8 cellular contexts compared by ENCODE assay signal in the genomic region with DNA sequence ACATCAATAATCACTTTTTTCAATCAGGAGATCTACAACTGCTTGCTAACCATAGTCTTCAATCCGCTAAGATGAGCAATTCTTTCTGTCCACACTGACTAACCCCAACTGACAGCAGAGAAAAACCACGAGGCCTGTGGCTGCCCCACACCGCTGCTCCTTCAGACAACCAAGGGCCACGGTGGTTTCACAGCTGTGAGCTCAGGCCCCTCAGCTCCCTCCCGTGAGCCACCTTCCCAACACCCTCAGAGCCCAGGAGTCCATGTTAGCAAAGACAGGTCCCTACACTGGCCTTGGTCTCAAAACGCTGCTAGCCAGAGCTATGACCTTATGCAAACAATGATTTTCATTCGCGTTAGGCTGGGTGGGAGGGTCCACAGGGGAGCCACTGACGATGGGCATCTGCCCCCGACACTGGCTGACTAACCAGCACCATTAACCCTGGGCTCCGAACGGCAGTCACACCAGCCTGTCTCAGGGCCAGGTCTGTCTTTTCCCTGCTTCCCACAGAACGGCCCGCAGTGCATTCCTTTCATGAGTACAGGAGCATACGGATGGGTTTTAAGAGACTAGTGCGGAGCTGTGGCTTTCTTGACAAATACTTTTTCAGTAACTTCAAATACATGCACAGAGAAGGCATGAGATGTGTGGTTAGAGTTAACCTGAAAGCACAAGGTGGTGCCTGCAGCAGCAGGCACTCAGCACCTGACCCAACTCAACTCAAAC.
DNase-seq lines count a peak whose midpoint lies in the region; ATAC-seq lines count a peak whose summit lies in the region.

No MANE protein-coding gene starts in this region.

- intact Hi-C loops in left cardiac atrium (cut with DNase I), result no loop called here

- DNase-seq in AG08395 (ENCODE audit: low spot score), result peak; percentile 47
- peak; percentile 70 for DNase-seq in activated CD8-positive, alpha-beta memory T cell treated with anti-CD3 and anti-CD28 coated beads, Interleukin-2, amount 50 U/mL, for 4 hours
- peak; percentile 18 for DNase-seq in left cardiac atrium
- peak; percentile 61 to 71 for DNase-seq in stimulated activated CD8-positive, alpha-beta memory T cell treated with anti-CD3 and anti-CD28 coated beads, Interleukin-2, amount 100 ng/mL, for 48 hours (ENCODE audit: low read depth in 2 of 2)
- no peak for DNase-seq in NCI-H1436 treated with DMSO at 0.1 percent for 48 hours (lab: John Stamatoyannopoulos, UW)
- DNase-seq in NCI-H1694 (lab: John Stamatoyannopoulos, UW), result no peak

- ATAC-seq in GM19438 (IDR thresholded peaks at IDR 0.05; ENCODE audit: low read depth, unreplicated experiment) (peak; percentile 73), HG03520 (IDR thresholded peaks at IDR 0.05; ENCODE audit: unreplicated experiment) (peak; percentile 56), left cardiac atrium (peak; percentile 45 to 56)

Comparison
In these comparisons a context has a peak if more than half of its experiments do, and no peak if none do; other contexts are left out.
1. DNase-seq: peak in AG08395 (single experiment), activated CD8-positive, alpha-beta memory T cell treated with anti-CD3 and anti-CD28 coated beads, Interleukin-2, amount 50 U/mL, for 4 hours (single experiment), left cardiac atrium (single experiment) and stimulated activated CD8-positive, alpha-beta memory T cell treated with anti-CD3 and anti-CD28 coated beads, Interleukin-2, amount 100 ng/mL, for 48 hours (2 of 2); none in NCI-H1436 treated with DMSO at 0.1 percent for 48 hours (single experiment) and NCI-H1694 (single experiment).
2. Peak in every context shown above with its lines, with median percentiles within 50 percentile points of each other: ATAC-seq.